In the genomic region with DNA sequence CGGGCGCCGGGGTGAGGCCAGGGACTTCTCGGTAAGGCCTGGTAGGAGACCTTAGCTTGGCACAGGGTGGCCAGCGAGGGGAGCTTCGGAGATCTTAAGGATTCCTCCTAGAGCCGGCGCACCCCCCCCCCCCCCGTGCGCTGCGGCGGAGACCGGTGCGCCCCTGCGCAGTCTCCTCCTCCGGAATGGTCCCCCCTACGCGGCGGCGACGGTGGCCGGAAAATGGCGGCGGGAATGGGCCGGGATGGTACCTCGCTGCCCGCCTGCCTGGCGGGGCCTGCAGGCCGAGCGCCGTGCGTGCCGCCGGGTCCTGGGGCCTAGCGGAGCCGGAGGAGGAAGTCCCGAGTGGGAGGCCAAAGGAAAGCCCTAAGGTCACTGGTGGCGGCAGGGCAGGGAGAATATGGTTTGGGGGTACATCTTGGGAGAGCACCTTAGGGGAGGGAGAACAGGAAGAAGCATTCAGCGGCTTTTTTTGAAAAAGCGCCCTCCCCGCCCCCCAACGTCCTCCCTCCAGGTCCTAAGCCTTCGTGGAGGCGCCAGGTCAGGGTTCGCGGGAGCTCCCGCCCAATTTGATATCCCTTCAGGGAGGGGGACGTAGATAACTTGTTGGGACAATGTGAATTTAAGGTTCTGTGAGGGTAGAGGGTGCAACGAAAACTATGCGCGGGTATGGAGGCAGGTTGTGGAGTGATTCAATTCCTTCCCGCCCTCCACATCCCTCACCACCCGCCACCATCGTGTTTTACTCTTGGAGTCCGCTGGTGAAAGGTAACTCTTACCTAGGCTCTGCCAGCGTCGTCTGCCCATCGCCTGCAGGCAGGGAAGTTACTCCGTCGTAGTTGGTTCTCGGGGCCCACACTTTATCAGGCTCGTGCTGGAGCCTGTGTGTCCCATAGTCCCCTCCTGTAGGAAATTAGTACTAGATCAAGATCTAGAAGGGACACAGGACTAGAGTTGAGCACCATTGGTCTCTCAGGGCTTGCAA, we compare ENCODE assay signal across 1 cellular context.
TF ChIP-seq lines count a peak whose summit lies in the region.

No MANE protein-coding gene starts in this region.

TF ChIP-seq in K562, 482 proteins besides CTCF, POLR2A, EP300 and RAD21 (continued from another document and continues in another):
- TF ChIP-seq, protein P1, sequence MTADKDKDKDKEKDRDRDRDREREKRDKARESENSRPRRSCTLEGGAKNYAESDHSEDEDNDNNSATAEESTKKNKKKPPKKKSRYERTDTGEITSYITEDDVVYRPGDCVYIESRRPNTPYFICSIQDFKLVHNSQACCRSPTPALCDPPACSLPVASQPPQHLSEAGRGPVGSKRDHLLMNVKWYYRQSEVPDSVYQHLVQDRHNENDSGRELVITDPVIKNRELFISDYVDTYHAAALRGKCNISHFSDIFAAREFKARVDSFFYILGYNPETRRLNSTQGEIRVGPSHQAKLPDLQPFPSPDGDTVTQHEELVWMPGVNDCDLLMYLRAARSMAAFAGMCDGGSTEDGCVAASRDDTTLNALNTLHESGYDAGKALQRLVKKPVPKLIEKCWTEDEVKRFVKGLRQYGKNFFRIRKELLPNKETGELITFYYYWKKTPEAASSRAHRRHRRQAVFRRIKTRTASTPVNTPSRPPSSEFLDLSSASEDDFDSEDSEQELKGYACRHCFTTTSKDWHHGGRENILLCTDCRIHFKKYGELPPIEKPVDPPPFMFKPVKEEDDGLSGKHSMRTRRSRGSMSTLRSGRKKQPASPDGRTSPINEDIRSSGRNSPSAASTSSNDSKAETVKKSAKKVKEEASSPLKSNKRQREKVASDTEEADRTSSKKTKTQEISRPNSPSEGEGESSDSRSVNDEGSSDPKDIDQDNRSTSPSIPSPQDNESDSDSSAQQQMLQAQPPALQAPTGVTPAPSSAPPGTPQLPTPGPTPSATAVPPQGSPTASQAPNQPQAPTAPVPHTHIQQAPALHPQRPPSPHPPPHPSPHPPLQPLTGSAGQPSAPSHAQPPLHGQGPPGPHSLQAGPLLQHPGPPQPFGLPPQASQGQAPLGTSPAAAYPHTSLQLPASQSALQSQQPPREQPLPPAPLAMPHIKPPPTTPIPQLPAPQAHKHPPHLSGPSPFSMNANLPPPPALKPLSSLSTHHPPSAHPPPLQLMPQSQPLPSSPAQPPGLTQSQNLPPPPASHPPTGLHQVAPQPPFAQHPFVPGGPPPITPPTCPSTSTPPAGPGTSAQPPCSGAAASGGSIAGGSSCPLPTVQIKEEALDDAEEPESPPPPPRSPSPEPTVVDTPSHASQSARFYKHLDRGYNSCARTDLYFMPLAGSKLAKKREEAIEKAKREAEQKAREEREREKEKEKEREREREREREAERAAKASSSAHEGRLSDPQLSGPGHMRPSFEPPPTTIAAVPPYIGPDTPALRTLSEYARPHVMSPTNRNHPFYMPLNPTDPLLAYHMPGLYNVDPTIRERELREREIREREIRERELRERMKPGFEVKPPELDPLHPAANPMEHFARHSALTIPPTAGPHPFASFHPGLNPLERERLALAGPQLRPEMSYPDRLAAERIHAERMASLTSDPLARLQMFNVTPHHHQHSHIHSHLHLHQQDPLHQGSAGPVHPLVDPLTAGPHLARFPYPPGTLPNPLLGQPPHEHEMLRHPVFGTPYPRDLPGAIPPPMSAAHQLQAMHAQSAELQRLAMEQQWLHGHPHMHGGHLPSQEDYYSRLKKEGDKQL (CRISPR knock-in tag; IDR thresholded peaks at IDR 0.05; ENCODE audit: borderline replicate concordance): 0 out of 2 replicates have a peak, but pooled peaks have one; percentile 54
- TF ChIP-seq, protein P2, sequence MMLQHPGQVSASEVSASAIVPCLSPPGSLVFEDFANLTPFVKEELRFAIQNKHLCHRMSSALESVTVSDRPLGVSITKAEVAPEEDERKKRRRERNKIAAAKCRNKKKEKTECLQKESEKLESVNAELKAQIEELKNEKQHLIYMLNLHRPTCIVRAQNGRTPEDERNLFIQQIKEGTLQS (IDR thresholded peaks at IDR 0.05): no peak
- TF ChIP-seq, protein P2 (CRISPR knock-in tag; conservative IDR thresholded peaks at IDR 0.05): peak; percentile 65; the same call in 1 of the 2 replicates
- peak in 1 of 2 experiments; percentile 41; a peak in 1 of 4 replicates for TF ChIP-seq KDM4B (IDR thresholded peaks at IDR 0.05; ENCODE audit: borderline replicate concordance in 2 of 2, low read depth in 1 of 2)
- no peak for TF ChIP-seq HNRNPUL1 (IDR thresholded peaks at IDR 0.05; ENCODE audit: low read length)
- TF ChIP-seq MYC (IDR thresholded peaks at IDR 0.05; ENCODE audit: low read depth, low read length): no peak; the same call in 1 of the 2 replicates
- peak; percentile 58; the same call in 1 of the 2 replicates for TF ChIP-seq MYC (CRISPR knock-in tag; IDR thresholded peaks at IDR 0.05; ENCODE audit: borderline replicate concordance, low read depth)
- no peak for TF ChIP-seq NFIX (CRISPR knock-in tag; IDR thresholded peaks at IDR 0.05; ENCODE audit: low read depth)
- no peak for TF ChIP-seq PPARD (CRISPR knock-in tag; IDR thresholded peaks at IDR 0.05)
- 0 out of 2 replicates have a peak, but pooled peaks have one; percentile 40 for TF ChIP-seq TAF7 (tag; IDR thresholded peaks at IDR 0.05)
- peak; percentile 94 for TF ChIP-seq BRD4 (IDR thresholded peaks at IDR 0.05)
- no peak for TF ChIP-seq ZNF609 (CRISPR knock-in tag; IDR thresholded peaks at IDR 0.05; ENCODE audit: borderline replicate concordance)
- TF ChIP-seq MAX (CRISPR knock-in tag; IDR thresholded peaks at IDR 0.05): peak; percentile 38; the same call in 1 of the 2 replicates
- 0 out of 2 replicates have a peak, but pooled peaks have one; percentile 32 for TF ChIP-seq ZBTB7A (IDR thresholded peaks at IDR 0.05; ENCODE audit: borderline replicate concordance, control insufficient read depth, low read depth, low read length)
- TF ChIP-seq, protein P3, sequence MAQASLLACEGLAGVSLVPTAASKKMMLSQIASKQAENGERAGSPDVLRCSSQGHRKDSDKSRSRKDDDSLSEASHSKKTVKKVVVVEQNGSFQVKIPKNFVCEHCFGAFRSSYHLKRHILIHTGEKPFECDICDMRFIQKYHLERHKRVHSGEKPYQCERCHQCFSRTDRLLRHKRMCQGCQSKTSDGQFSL (CRISPR knock-in tag; IDR thresholded peaks at IDR 0.05): peak; percentile 97
- TF ChIP-seq, protein P3 (tag; IDR thresholded peaks at IDR 0.05): peak in 1 of 2 experiments; percentile 99; a peak in 2 of 4 replicates
- TF ChIP-seq CGGBP1 (CRISPR knock-in tag; IDR thresholded peaks at IDR 0.05): no peak
- peak; percentile 84 for TF ChIP-seq RBBP5 (IDR thresholded peaks at IDR 0.05; ENCODE audit: borderline replicate concordance, insufficient read depth, low read length, poor library complexity, severe bottlenecking)
- TF ChIP-seq PRPF4 (IDR thresholded peaks at IDR 0.05; ENCODE audit: insufficient read depth, low read depth, low read length, poor library complexity, severe bottlenecking): no peak
- no peak for TF ChIP-seq BCL6 (CRISPR knock-in tag; IDR thresholded peaks at IDR 0.05)
- TF ChIP-seq, protein P4, sequence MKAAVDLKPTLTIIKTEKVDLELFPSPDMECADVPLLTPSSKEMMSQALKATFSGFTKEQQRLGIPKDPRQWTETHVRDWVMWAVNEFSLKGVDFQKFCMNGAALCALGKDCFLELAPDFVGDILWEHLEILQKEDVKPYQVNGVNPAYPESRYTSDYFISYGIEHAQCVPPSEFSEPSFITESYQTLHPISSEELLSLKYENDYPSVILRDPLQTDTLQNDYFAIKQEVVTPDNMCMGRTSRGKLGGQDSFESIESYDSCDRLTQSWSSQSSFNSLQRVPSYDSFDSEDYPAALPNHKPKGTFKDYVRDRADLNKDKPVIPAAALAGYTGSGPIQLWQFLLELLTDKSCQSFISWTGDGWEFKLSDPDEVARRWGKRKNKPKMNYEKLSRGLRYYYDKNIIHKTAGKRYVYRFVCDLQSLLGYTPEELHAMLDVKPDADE (conservative IDR thresholded peaks at IDR 0.05; ENCODE audit: control insufficient read depth, low read depth, low read length): peak; percentile 21; the same call in 1 of the 2 replicates
- peak; percentile 88 for TF ChIP-seq ZFX (CRISPR knock-in tag; IDR thresholded peaks at IDR 0.05)
- peak; percentile 28; the same call in 1 of the 2 replicates for TF ChIP-seq ZBTB49 (CRISPR knock-in tag; IDR thresholded peaks at IDR 0.05; ENCODE audit: borderline replicate concordance)
- TF ChIP-seq CBX3 (IDR thresholded peaks at IDR 0.05; ENCODE audit: borderline replicate concordance in 1 of 2, low read length in 2 of 2): no peak
